ENCODE assay signal across 8 cellular contexts in the genomic region with DNA sequence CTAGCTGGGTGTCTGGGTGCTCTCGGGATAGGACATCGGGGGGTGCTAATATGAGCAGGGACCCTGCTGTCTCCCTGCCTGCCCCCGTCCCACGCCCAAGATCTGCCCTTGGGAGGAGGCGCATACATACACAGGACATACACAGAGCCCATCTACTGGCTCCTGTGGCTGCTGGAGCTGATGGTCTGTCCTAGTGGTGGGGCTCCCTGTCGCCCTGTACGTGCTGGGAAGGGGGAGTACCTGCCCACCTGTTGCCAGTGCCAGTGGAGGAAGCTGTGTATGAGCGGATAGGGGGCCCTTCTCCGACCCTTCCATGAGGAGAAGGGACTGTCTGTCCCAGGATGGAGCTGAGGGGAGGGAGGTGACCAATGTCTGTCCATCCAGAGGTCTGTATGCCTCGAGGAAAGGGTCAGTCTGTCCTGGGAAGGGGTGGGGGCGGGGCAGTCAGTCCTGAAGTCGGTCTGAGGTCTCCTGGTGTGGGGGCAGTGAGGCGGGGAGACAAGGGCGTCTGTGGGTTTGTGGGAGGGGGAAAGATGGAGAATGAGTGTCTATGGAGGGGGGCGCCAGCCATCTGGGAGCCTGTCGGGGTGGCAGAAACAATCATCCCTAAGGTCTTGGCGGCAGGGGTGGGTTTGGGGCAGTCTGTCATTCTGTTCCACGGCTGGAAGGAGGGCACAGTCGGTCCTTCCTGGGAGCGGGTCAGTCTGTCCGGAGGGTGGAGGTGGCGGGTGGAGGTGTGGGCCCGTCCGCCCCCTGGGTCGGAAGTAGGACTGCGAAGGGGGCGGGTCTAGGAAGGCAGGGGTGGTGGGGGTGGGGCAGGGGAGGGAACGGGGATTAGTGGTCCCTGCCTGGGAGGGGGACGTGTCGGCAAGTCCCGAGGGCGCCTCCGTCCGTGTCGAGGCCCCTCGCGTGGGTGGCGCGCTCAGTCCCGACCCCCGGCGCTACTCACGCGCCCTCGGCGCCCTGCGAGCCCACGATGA. TPM values are rescaled to one million over a fixed set of nuclear protein-coding genes. Genes with fewer than 3 reads are reported as not detected.
DNase-seq lines count a peak whose midpoint lies in the region; ATAC-seq and TF ChIP-seq lines count a peak whose summit lies in the region.

No MANE protein-coding gene starts in this region.

- H3K27ac ChIP-seq in CD8-positive, alpha-beta T cell (ENCODE audit: low read depth, low read length) = peak overlapping the region; percentile 68
- H3K27ac ChIP-seq in HUES48 (ENCODE audit: low read depth, low read length) (peak overlapping the region; percentile 47), iPS DF 6.9 (ENCODE audit: low read length) (no peak overlapping the region), smooth muscle cell (ENCODE audit: low read depth) (peak overlapping the region; percentile 89)

- peak overlapping the region; percentile 93 for H3K4me3 Mint-ChIP-seq in CD8-positive, alpha-beta T cell
- peak overlapping the region; percentile 89 for H3K4me3 Mint-ChIP-seq in activated naive CD8-positive, alpha-beta T cell treated with anti-CD3 and anti-CD28 coated beads for 36 hours

- peaks cover 49% of the 10 kb centered on the region for H3K36me3 Mint-ChIP-seq in CD8-positive, alpha-beta T cell
- H3K36me3 Mint-ChIP-seq in activated naive CD8-positive, alpha-beta T cell treated with anti-CD3 and anti-CD28 coated beads for 36 hours = peaks cover 8% of the 10 kb centered on the region

- H3K4me3 ChIP-seq in CD8-positive, alpha-beta T cell (ENCODE audit: low read depth, low read length) = peak overlapping the region; percentile 52
- H3K4me3 ChIP-seq in HUES48 (ENCODE audit: low read depth, low read length) = peak overlapping the region; percentile 94
- H3K4me3 ChIP-seq in iPS DF 6.9 (ENCODE audit: low read length) = peak overlapping the region; percentile 81
- H3K4me3 ChIP-seq in smooth muscle cell = peak overlapping the region; percentile 82

- no peaks in the 10 kb centered on the region for H3K27me3 Mint-ChIP-seq in CD8-positive, alpha-beta T cell (ENCODE audit: low read depth)
- no peaks in the 10 kb centered on the region for H3K27me3 Mint-ChIP-seq in activated naive CD8-positive, alpha-beta T cell treated with anti-CD3 and anti-CD28 coated beads for 36 hours

- WGBS in iPS DF 6.9 (ENCODE audit: insufficient coverage, insufficient read length) = no CpG with 5 or more reads among the region's 48 CpGs
- WGBS in smooth muscle cell (ENCODE audit: low lambda C conversion rate) = 20% methylated on average over 41 of the region's 48 CpGs

- peaks cover 52% of the 10 kb centered on the region for H3K79me2 ChIP-seq in smooth muscle cell (ENCODE audit: low read depth)

- H3K9me3 Mint-ChIP-seq in CD8-positive, alpha-beta T cell = no peaks in the 10 kb centered on the region
- H3K9me3 Mint-ChIP-seq in activated naive CD8-positive, alpha-beta T cell treated with anti-CD3 and anti-CD28 coated beads for 36 hours = no peaks in the 10 kb centered on the region

- peaks cover 2% of the 10 kb centered on the region for H3K36me3 ChIP-seq in CD8-positive, alpha-beta T cell (ENCODE audit: insufficient read depth, low read length)
- H3K36me3 ChIP-seq in HUES48 (ENCODE audit: control insufficient read depth, insufficient read depth, low read length) = peaks cover 4% of the 10 kb centered on the region
- no peaks in the 10 kb centered on the region for H3K36me3 ChIP-seq in iPS DF 6.9 (ENCODE audit: control insufficient read depth, insufficient read depth, low read length)
- no peaks in the 10 kb centered on the region for H3K36me3 ChIP-seq in smooth muscle cell (ENCODE audit: low read depth)

- peaks cover 49% of the 10 kb centered on the region for H4K20me1 ChIP-seq in smooth muscle cell (ENCODE audit: low read depth)

- POLR2A ChIA-PET in CD8-positive, alpha-beta T cell (lab: Charles Lee) = interaction anchor here (0.9 to 11.4 kb wide), 13 partner anchors 9 to 98 kb away, joined by 3 to 184 read pairs (median 5); partner anchors contain the start of genes CASTOR1, CCDC157, SEC14L2 and SF3A1

- H3F3A ChIP-seq in smooth muscle cell (ENCODE audit: low read depth) = peaks cover 17% of the 10 kb centered on the region

- no peak for TF ChIP-seq CTCF in CD8-positive, alpha-beta T cell (IDR thresholded peaks at IDR 0.05)
- TF ChIP-seq CTCF in smooth muscle cell (IDR thresholded peaks at IDR 0.05; ENCODE audit: borderline replicate concordance, insufficient read depth, poor library complexity, severe bottlenecking) = no peak

- CTCF ChIA-PET in CD8-positive, alpha-beta T cell (lab: Charles Lee) = interaction anchor here (0.8 to 16.3 kb wide), 12 partner anchors 10 to 65 kb away, joined by 3 to 185 read pairs (median 4); partner anchors contain the start of gene CASTOR1

- H3K9me3 ChIP-seq in CD8-positive, alpha-beta T cell (ENCODE audit: low read length) = no peaks in the 10 kb centered on the region
- H3K9me3 ChIP-seq in HUES48 (ENCODE audit: control insufficient read depth, insufficient read depth, low read length) = no peaks in the 10 kb centered on the region
- H3K9me3 ChIP-seq in iPS DF 6.9 (ENCODE audit: control insufficient read depth, insufficient read depth, low read length) = no peaks in the 10 kb centered on the region
- no peaks in the 10 kb centered on the region for H3K9me3 ChIP-seq in smooth muscle cell (replicated peaks; ENCODE audit: low read depth)

- peak overlapping the region; percentile 92 for H3K4me2 ChIP-seq in smooth muscle cell

- H3K27me3 ChIP-seq in CD8-positive, alpha-beta T cell (ENCODE audit: insufficient read depth, low read length) = no peaks in the 10 kb centered on the region
- H3K27me3 ChIP-seq in HUES48 (ENCODE audit: control insufficient read depth, insufficient read depth, low read length) (no peaks in the 10 kb centered on the region), iPS DF 6.9 (ENCODE audit: control insufficient read depth, insufficient read depth, low read length) (no peaks in the 10 kb centered on the region), smooth muscle cell (ENCODE audit: low read depth) (no peaks in the 10 kb centered on the region)

- peak overlapping the region; percentile 91 for H3K27ac Mint-ChIP-seq in CD8-positive, alpha-beta T cell
- peak overlapping the region; percentile 72 for H3K27ac Mint-ChIP-seq in activated naive CD8-positive, alpha-beta T cell treated with anti-CD3 and anti-CD28 coated beads for 36 hours

- intact Hi-C loops in CD8-positive, alpha-beta T cell (cut with DNase I, micrococcal nuclease) = loop anchor here (1.0 to 5.0 kb wide), 5 partner anchors 20 to 266 kb away; partner anchors contain the start of genes RNF215 (in 2 of the 2), CASTOR1 (in 1 of the 2) and PES1 (in 1 of the 2)

- no peak for DNase-seq in CD8-positive, alpha-beta T cell
- no peak for DNase-seq in activated naive CD8-positive, alpha-beta T cell treated with anti-CD3 and anti-CD28 coated beads for 36 hours
- DNase-seq in iPS DF 6.9 (ENCODE audit: low read depth, low spot score) (no peak), smooth muscle cell (lab: John Stamatoyannopoulos, UW; ENCODE audit: unreplicated experiment) (peak; percentile 53), CD1c-positive myeloid dendritic cell (ENCODE audit: extremely low spot score) (no peak)

- H3K9ac ChIP-seq in HUES48 (ENCODE audit: low read depth, low read length) = no peak overlapping the region; the same call in 1 of the 2 replicates
- H3K9ac ChIP-seq in smooth muscle cell (ENCODE audit: low read depth) = peak overlapping the region; percentile 92

- ATAC-seq in CD8-positive, alpha-beta T cell = peak; percentile 15
- peak; percentile 13 for ATAC-seq in GM19452 (IDR thresholded peaks at IDR 0.05; ENCODE audit: unreplicated experiment)
- no peak for ATAC-seq in GM21529 (IDR thresholded peaks at IDR 0.05; ENCODE audit: unreplicated experiment)

- no peak overlapping the region for H2AFZ ChIP-seq in smooth muscle cell (ENCODE audit: low read depth)

- H3K4me1 ChIP-seq in CD8-positive, alpha-beta T cell (ENCODE audit: insufficient read depth, low read length) = peaks cover 55% of the 10 kb centered on the region
- peaks cover 15% of the 10 kb centered on the region for H3K4me1 ChIP-seq in HUES48 (ENCODE audit: control insufficient read depth, insufficient read depth, low read length)
- H3K4me1 ChIP-seq in iPS DF 6.9 (ENCODE audit: control insufficient read depth, insufficient read depth, low read length) = peaks cover 3% of the 10 kb centered on the region; the same call in 1 of the 2 replicates
- peaks cover 19% of the 10 kb centered on the region for H3K4me1 ChIP-seq in smooth muscle cell (ENCODE audit: low read depth)

- H3K4me1 Mint-ChIP-seq in CD8-positive, alpha-beta T cell (ENCODE audit: low read depth) = peaks cover 53% of the 10 kb centered on the region
- H3K4me1 Mint-ChIP-seq in activated naive CD8-positive, alpha-beta T cell treated with anti-CD3 and anti-CD28 coated beads for 36 hours = peaks cover 53% of the 10 kb centered on the region

RNA-seq across cellular contexts. Expression of gene TBC1D10A, which starts 0.7 kb away (rescaled TPM):
- 10 to 100 TPM; 77.5 to 87.3 TPM for total RNA-seq in CD8-positive, alpha-beta T cell
- total RNA-seq in activated naive CD8-positive, alpha-beta T cell treated with anti-CD3 and anti-CD28 coated beads for 36 hours = 10 to 100 TPM; 13.0 to 14.4 TPM
- 16.8 and 23.0 TPM in 2 replicates for total RNA-seq in smooth muscle cell
- 51.1 and 57.6 TPM in 2 replicates for polyA plus RNA-seq in smooth muscle cell

RNA-seq across cellular contexts. Expression of gene SF3A1, which starts 30.7 kb away (rescaled TPM):
- 100 to 1,000 TPM; 406 to 422 TPM for total RNA-seq in CD8-positive, alpha-beta T cell
- total RNA-seq in activated naive CD8-positive, alpha-beta T cell treated with anti-CD3 and anti-CD28 coated beads for 36 hours = 100 to 1,000 TPM; 243 to 244 TPM
- 46.0 and 55.0 TPM in 2 replicates for total RNA-seq in smooth muscle cell
- 86.7 and 86.9 TPM in 2 replicates for polyA plus RNA-seq in smooth muscle cell

RNA-seq across cellular contexts. Expression of gene CCDC157, which starts 30.8 kb away (rescaled TPM):
- 10 to 100 TPM in 1 of 2 experiments, 1 to 10 TPM in 1; 8.7 to 11.7 TPM for total RNA-seq in CD8-positive, alpha-beta T cell
- total RNA-seq in activated naive CD8-positive, alpha-beta T cell treated with anti-CD3 and anti-CD28 coated beads for 36 hours = 1 to 10 TPM; 2.5 to 2.6 TPM
- 1.5 and 4.8 TPM in 2 replicates for total RNA-seq in smooth muscle cell
- 2.5 and 6.0 TPM in 2 replicates for polyA plus RNA-seq in smooth muscle cell

RNA-seq across cellular contexts. Expression of gene CASTOR1, which starts 36.7 kb away (rescaled TPM):
- total RNA-seq in CD8-positive, alpha-beta T cell = 10 to 100 TPM; 17.2 to 21.9 TPM
- total RNA-seq in activated naive CD8-positive, alpha-beta T cell treated with anti-CD3 and anti-CD28 coated beads for 36 hours = 1 to 10 TPM; 2.8 to 3.5 TPM
- 9.8 and 16.1 TPM in 2 replicates for total RNA-seq in smooth muscle cell
- polyA plus RNA-seq in smooth muscle cell = 21.8 and 22.6 TPM in 2 replicates

RNA-seq across cellular contexts. Expression of gene OSM, which starts 59.4 kb away (rescaled TPM):
- total RNA-seq in CD8-positive, alpha-beta T cell = 10 to 100 TPM; 26.1 to 26.5 TPM
- total RNA-seq in activated naive CD8-positive, alpha-beta T cell treated with anti-CD3 and anti-CD28 coated beads for 36 hours = 10 to 100 TPM; 47.9 to 50.7 TPM
- 0.27 and 1.5 TPM in 2 replicates for total RNA-seq in smooth muscle cell
- 0.14 and 1.0 TPM in 2 replicates for polyA plus RNA-seq in smooth muscle cell
